Comparison of ENCODE assay signal across 9 cellular contexts in the genomic region with DNA sequence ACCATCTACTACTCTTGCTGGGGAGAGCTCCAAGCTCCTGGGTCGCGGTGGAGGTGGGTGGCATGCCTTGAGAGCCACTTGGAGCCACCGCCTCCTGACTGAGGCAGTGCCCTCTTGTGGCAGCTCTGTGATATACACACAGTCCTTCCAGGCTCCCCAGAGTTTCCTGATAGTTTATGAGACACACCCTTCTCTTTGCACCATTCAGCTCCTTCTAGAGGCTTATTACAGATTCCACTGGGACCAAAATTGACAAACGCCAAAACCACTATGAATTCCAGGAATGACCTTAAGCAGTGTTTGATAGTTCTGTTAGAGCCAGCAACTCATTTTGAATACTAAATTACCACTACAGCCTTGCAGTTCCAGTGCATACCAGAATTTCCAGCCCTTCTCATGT.
DNase-seq lines count a peak whose midpoint lies in the region; ATAC-seq, FAIRE-seq and TF ChIP-seq lines count a peak whose summit lies in the region.
"Had no signal": no experiment of that assay in that cellular context is flagged by ENCODE, and none has a peak within 500 bp of the region (broad histone marks: within the 10 kb centered on the region; RNA-seq: fewer than 3 reads in every experiment).

No MANE protein-coding gene starts in this region.

- H3K4me2 ChIP-seq in OCI-LY1 (ENCODE audit: low read length) = no peak overlapping the region

- FAIRE-seq in GM19239 (lab: Jason Lieb, UNC) = peak; percentile 21

- no peak overlapping the region for H2AFZ ChIP-seq in OCI-LY1 (ENCODE audit: low read length)

- no peaks in the 10 kb centered on the region for H3K4me1 ChIP-seq in OCI-LY1 (ENCODE audit: insufficient read depth, low read length, severe bottlenecking)

- H3K36me3 ChIP-seq in OCI-LY1 (ENCODE audit: insufficient read depth, low read length) = no peaks in the 10 kb centered on the region

- H3K4me3 ChIP-seq in OCI-LY1 (ENCODE audit: low read depth, low read length, poor library complexity, severe bottlenecking) (no peak overlapping the region), astrocyte of the cerebellum (ENCODE audit: low read depth, low read length) (no peak overlapping the region)

- no peaks in the 10 kb centered on the region for H3K27me3 ChIP-seq in OCI-LY1 (ENCODE audit: insufficient read depth, low read length)

- TF ChIP-seq CTCF in OCI-LY1 (IDR thresholded peaks at IDR 0.05; ENCODE audit: low read length) (peak; percentile 66), astrocyte of the cerebellum (IDR thresholded peaks at IDR 0.05; ENCODE audit: low read depth, low read length, missing control alignments) (peak; percentile 82)

- no peaks in the 10 kb centered on the region for H4K20me1 ChIP-seq in OCI-LY1 (ENCODE audit: insufficient read depth, low read length)

- in situ Hi-C loops in astrocyte of the cerebellum (cut with HindIII; ENCODE audit: low sequenced_read_pairs) = no loop called here

- no peaks in the 10 kb centered on the region for H3K9me2 ChIP-seq in OCI-LY1 (ENCODE audit: low read depth, low read length)

- no peaks in the 10 kb centered on the region for H3K79me2 ChIP-seq in OCI-LY1 (ENCODE audit: insufficient read depth, low read length)

- H3K9ac ChIP-seq in OCI-LY1 (ENCODE audit: low read length) = no peak overlapping the region

- no peak overlapping the region for H3K27ac ChIP-seq in OCI-LY1 (ENCODE audit: low read depth, low read length, poor library complexity, severe bottlenecking)

- peak; percentile 82 for DNase-seq in D341Med (ENCODE audit: low spot score)
- peak; percentile 52 for DNase-seq in GM19239 (ENCODE audit: insufficient read length, low spot score)
- DNase-seq in astrocyte of the cerebellum (ENCODE audit: low read depth) = peak; percentile 23
- peak; percentile 82 for DNase-seq in iPS-NIHi11 (ENCODE audit: low spot score)
- DNase-seq in stimulated activated CD4-positive, alpha-beta T cell treated with anti-CD3 and anti-CD28 coated beads, Interleukin-2, amount 100 ng/mL, for 24 hours = peak; percentile 19 to 54
- DNase-seq: activated T-cell treated with anti-CD3 and anti-CD28 coated beads, Interleukin-2, amount 50 U/mL, for 4 hours had no signal

- H3F3A ChIP-seq in OCI-LY1 (ENCODE audit: insufficient read depth, low read length) = no peaks in the 10 kb centered on the region

- ATAC-seq in HG03558 (IDR thresholded peaks at IDR 0.05; ENCODE audit: extremely low read depth, unreplicated experiment) (peak; percentile 62), HG02571 (IDR thresholded peaks at IDR 0.05; ENCODE audit: unreplicated experiment) (no peak)

- no peaks in the 10 kb centered on the region for H3K9me3 ChIP-seq in OCI-LY1 (ENCODE audit: low read length)

Comparison
In these comparisons a context has a peak if more than half of its experiments do, and no peak if none do; other contexts are left out.
1. DNase-seq: peak in every context shown above with its lines; median percentile 82 in D341Med; 82 in iPS-NIHi11; 52 in GM19239; 36 in stimulated activated CD4-positive, alpha-beta T cell treated with anti-CD3 and anti-CD28 coated beads, Interleukin-2, amount 100 ng/mL, for 24 hours; 23 in astrocyte of the cerebellum.